1 cellular context compared by ENCODE assay signal in the genomic region with DNA sequence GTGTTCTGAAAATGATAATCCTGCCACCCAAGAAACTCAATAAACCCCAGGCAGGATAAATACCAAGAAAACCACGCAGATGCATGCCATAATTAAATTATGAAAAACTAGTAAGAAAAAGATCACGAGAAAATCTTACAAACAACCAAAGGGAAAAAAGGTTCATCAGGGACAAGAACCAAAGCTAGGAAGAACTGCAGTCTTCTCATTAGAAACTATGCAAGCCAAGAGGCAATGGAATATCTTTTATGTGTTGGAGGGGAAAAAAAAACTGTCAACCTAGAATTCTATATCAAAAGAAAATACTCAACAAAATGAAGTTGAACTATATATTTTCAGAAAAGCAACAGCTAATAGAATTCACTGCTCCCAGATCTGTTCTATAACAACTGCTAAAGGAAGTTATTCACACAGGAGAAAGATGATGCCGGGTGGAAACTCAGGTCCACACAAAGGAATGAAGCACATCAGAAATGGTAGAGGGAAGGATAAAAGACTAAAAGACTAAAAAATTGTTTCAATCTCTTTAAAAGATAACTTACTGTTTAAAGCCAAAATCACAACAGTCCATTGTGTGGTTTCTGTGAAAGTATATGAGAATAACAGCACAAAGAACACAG.
TF ChIP-seq lines count a peak whose summit lies in the region.

No MANE protein-coding gene starts in this region.

TF ChIP-seq in WTC11, 78 proteins besides CTCF, POLR2A, EP300 and RAD21 (continued from another document):
- TF ChIP-seq, protein P1, sequence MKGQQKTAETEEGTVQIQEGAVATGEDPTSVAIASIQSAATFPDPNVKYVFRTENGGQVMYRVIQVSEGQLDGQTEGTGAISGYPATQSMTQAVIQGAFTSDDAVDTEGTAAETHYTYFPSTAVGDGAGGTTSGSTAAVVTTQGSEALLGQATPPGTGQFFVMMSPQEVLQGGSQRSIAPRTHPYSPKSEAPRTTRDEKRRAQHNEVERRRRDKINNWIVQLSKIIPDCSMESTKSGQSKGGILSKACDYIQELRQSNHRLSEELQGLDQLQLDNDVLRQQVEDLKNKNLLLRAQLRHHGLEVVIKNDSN (CRISPR knock-in tag; IDR thresholded peaks at IDR 0.05): no peak
- no peak for TF ChIP-seq STAT6 (CRISPR knock-in tag; conservative IDR thresholded peaks at IDR 0.05; ENCODE audit: low read depth)
